ENCODE assay signal across 1 cellular context in genomic region chr16:17266606-17267313, GRCh38.
TF ChIP-seq lines count a peak whose summit lies in the region.

No MANE protein-coding gene starts in this region.

TF ChIP-seq in H1, 55 proteins besides CTCF, POLR2A, EP300 and RAD21 (continued from another document):
- TF ChIP-seq USF2 (IDR thresholded peaks at IDR 0.05; ENCODE audit: low read length) = no peak
- no peak for TF ChIP-seq TCF12 (IDR thresholded peaks at IDR 0.05; ENCODE audit: low read depth, low read length)
- TF ChIP-seq MAX (IDR thresholded peaks at IDR 0.05) = no peak
- no peak for TF ChIP-seq RNF2 (IDR thresholded peaks at IDR 0.05; ENCODE audit: borderline replicate concordance, low read depth, low read length, missing control alignments, poor library complexity, severe bottlenecking)
- no peak for TF ChIP-seq EZH2 (IDR thresholded peaks at IDR 0.05; ENCODE audit: low read depth, low read length, severe bottlenecking)
- no peak for TF ChIP-seq SP2 (IDR thresholded peaks at IDR 0.05; ENCODE audit: low read length)
